In genomic region chr15:72341361-72341760, GRCh38 we compare ENCODE assay signal across 1 cellular context.
A peak's percentile ranks its signal among the peaks of the same experiment; 100 is the strongest.
TF ChIP-seq lines count a peak whose summit lies in the region.

No MANE protein-coding gene starts in this region.

TF ChIP-seq in K562, 482 proteins besides CTCF, POLR2A, EP300 and RAD21:
- TF ChIP-seq CTCFL (IDR thresholded peaks at IDR 0.05; ENCODE audit: borderline replicate concordance, insufficient read depth, low read depth, low read length, poor library complexity, severe bottlenecking) (peak; percentile 52), SREBF1 (IDR thresholded peaks at IDR 0.05; ENCODE audit: borderline replicate concordance, low read depth, low read length) (no peak), SRSF9 (IDR thresholded peaks at IDR 0.05; ENCODE audit: borderline replicate concordance, low read depth, low read length) (no peak), PRMT5 (CRISPR knock-in tag; IDR thresholded peaks at IDR 0.05) (no peak)
TF ChIP-seq in K562: peak in this region for 1.
